ENCODE assay signal across 7 cellular contexts in the genomic region with DNA sequence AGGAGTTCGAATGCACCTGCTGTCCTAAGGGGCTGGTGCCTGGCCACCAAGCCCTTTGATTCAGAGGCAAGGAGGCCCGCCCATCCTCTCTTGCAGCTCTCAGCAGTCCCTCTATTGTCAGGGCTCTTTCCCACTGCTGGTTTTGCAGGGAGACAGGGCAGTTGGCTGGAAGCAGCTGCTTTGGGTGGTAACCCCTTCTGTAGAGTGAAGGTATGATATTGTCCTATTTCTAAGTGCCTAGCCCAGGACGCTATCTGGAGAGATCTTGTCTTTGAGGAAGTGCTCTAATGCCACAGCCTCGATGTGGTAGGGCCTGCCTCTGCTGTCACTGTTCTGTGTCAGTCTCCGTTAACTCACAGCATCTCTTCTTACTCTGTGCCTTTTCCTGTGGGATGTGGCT. TPM values are rescaled to one million over a fixed set of nuclear protein-coding genes. Genes with fewer than 3 reads are reported as not detected.
DNase-seq lines count a peak whose midpoint lies in the region; ATAC-seq and TF ChIP-seq lines count a peak whose summit lies in the region.

No MANE protein-coding gene starts in this region.

- H3K4me1 ChIP-seq in OCI-LY1 (ENCODE audit: insufficient read depth, low read length, severe bottlenecking) (peaks cover 93% of the 10 kb centered on the region), gastrocnemius medialis (peaks cover 87 to 94% of the 10 kb centered on the region in 2 donors), PC-9 (replicated peaks; ENCODE audit: insufficient read depth) (peaks cover 11% of the 10 kb centered on the region; the same call in 1 of the 2 replicates)

- H3K79me2 ChIP-seq in OCI-LY1 (ENCODE audit: insufficient read depth, low read length) (peaks cover 42% of the 10 kb centered on the region), PC-9 (ENCODE audit: low read depth) (peaks cover 50% of the 10 kb centered on the region)

- H3K27ac Mint-ChIP-seq in activated naive CD4-positive, alpha-beta T cell treated with anti-CD3 and anti-CD28 coated beads, Interleukin-2, amount 50 U/mL, for 72 hours, result peak overlapping the region; percentile 93 to 95

- no peaks in the 10 kb centered on the region for H4K20me1 ChIP-seq in OCI-LY1 (ENCODE audit: insufficient read depth, low read length)
- H4K20me1 ChIP-seq in PC-9 (ENCODE audit: insufficient read depth), result peaks cover 6% of the 10 kb centered on the region; the same call in 1 of the 2 replicates

- no peaks in the 10 kb centered on the region for H3K9me3 Mint-ChIP-seq in activated naive CD4-positive, alpha-beta T cell treated with anti-CD3 and anti-CD28 coated beads, Interleukin-2, amount 50 U/mL, for 72 hours

- peak overlapping the region; percentile 79 for H3K27ac ChIP-seq in OCI-LY1 (ENCODE audit: low read depth, low read length, poor library complexity, severe bottlenecking)
- H3K27ac ChIP-seq in gastrocnemius medialis, result peak overlapping the region in 3 of 4 donors; percentile 90 to 99 (median 97)
- no peak overlapping the region for H3K27ac ChIP-seq in PC-9

- in situ Hi-C loops in gastrocnemius medialis (cut with MboI; ENCODE audit: low sequenced_read_pairs in 4 of 4) (no loop called here), ACHN (cut with HindIII; ENCODE audit: low pct_ligation_motif_present, low pct_unique_long_range_greater_than_20kb, low sequenced_read_pairs) (no loop called here)

- H3K4me2 ChIP-seq in OCI-LY1 (ENCODE audit: low read length) (peak overlapping the region; percentile 21; the same call in 1 of the 2 replicates), PC-9 (no peak overlapping the region)

- peaks cover 31 to 72% of the 10 kb centered on the region in 2 donors for H3K36me3 Mint-ChIP-seq in activated naive CD4-positive, alpha-beta T cell treated with anti-CD3 and anti-CD28 coated beads, Interleukin-2, amount 50 U/mL, for 72 hours

- no peaks in the 10 kb centered on the region for H3K27me3 ChIP-seq in OCI-LY1 (ENCODE audit: insufficient read depth, low read length)
- H3K27me3 ChIP-seq in gastrocnemius medialis, result no peaks in the 10 kb centered on the region
- H3K27me3 ChIP-seq in PC-9 (ENCODE audit: insufficient read depth, low read depth), result no peaks in the 10 kb centered on the region

- TF ChIP-seq POLR2A in gastrocnemius medialis (IDR thresholded peaks at IDR 0.05), result no peak

- POLR2A ChIA-PET in PC-9 (lab: Charles Lee; ENCODE audit: unreplicated experiment), result no interaction called here

- peak; percentile 46 for ATAC-seq in GM21381 (IDR thresholded peaks at IDR 0.05; ENCODE audit: unreplicated experiment)
- peak in 1 of 2 donors; percentile 52 for ATAC-seq in activated naive CD4-positive, alpha-beta T cell treated with anti-CD3 and anti-CD28 coated beads, Interleukin-2, amount 50 U/mL, for 72 hours
- no peak for ATAC-seq in gastrocnemius medialis
- ATAC-seq in HG03378 (IDR thresholded peaks at IDR 0.05; ENCODE audit: unreplicated experiment), result no peak

- no peaks in the 10 kb centered on the region for H3F3A ChIP-seq in OCI-LY1 (ENCODE audit: insufficient read depth, low read length)
- H3F3A ChIP-seq in PC-9 (ENCODE audit: insufficient read depth, low read depth), result no peaks in the 10 kb centered on the region

- CTCF ChIA-PET in PC-9 (lab: Charles Lee), result no interaction called here

- H3K4me3 ChIP-seq in OCI-LY1 (ENCODE audit: low read depth, low read length, poor library complexity, severe bottlenecking), result no peak overlapping the region
- no peak overlapping the region for H3K4me3 ChIP-seq in gastrocnemius medialis
- no peak overlapping the region for H3K4me3 ChIP-seq in PC-9

- TF ChIP-seq CTCF in OCI-LY1 (IDR thresholded peaks at IDR 0.05; ENCODE audit: low read length) (no peak), gastrocnemius medialis (IDR thresholded peaks at IDR 0.05 in 4 of 5, conservative IDR thresholded peaks at IDR 0.05 in 1 of 5) (no peak), PC-9 (conservative IDR thresholded peaks at IDR 0.05) (no peak)

- DNase-seq in activated naive CD4-positive, alpha-beta T cell treated with anti-CD3 and anti-CD28 coated beads, Interleukin-2, amount 50 U/mL, for 72 hours (ENCODE audit: low spot score in 2 of 2), result peak in 1 of 2 donors; percentile 63
- DNase-seq in gastrocnemius medialis (no peak), PC-9 (no peak), ACHN (no peak)

- H2AFZ ChIP-seq in OCI-LY1 (ENCODE audit: low read length) (no peak overlapping the region), PC-9 (no peak overlapping the region)

- no TSS peak for BruUV-seq in PC-9 (replicated peaks; lab: Mats Ljungman, UMichigan)

- peaks cover 8% of the 10 kb centered on the region; the same call in 1 of the 2 replicates for H3K36me3 ChIP-seq in OCI-LY1 (ENCODE audit: insufficient read depth, low read length)
- no peaks in the 10 kb centered on the region for H3K36me3 ChIP-seq in gastrocnemius medialis
- H3K36me3 ChIP-seq in PC-9 (ENCODE audit: low read depth), result no peaks in the 10 kb centered on the region

- H3K9me2 ChIP-seq in OCI-LY1 (ENCODE audit: low read depth, low read length) (no peaks in the 10 kb centered on the region), PC-9 (ENCODE audit: insufficient read depth) (no peaks in the 10 kb centered on the region)

- no peaks in the 10 kb centered on the region for H3K9me3 ChIP-seq in OCI-LY1 (ENCODE audit: low read length)
- H3K9me3 ChIP-seq in gastrocnemius medialis, result no peaks in the 10 kb centered on the region
- no peaks in the 10 kb centered on the region for H3K9me3 ChIP-seq in PC-9 (ENCODE audit: insufficient read depth, low read depth)

- intact Hi-C loops in gastrocnemius medialis (cut with DNase I; ENCODE audit: low total_unique reads), result no loop called here
- intact Hi-C loops in PC-9 (cut with micrococcal nuclease; ENCODE audit: unreplicated experiment), result no loop called here

- H3K9ac ChIP-seq in OCI-LY1 (ENCODE audit: low read length), result no peak overlapping the region

RNA-seq across cellular contexts. Expression of gene PLCG1, which starts 5.6 kb away (rescaled TPM):
- 100 to 1,000 TPM; 153 to 348 TPM for total RNA-seq in activated naive CD4-positive, alpha-beta T cell treated with anti-CD3 and anti-CD28 coated beads, Interleukin-2, amount 50 U/mL, for 72 hours
- 10 to 100 TPM; 19.9 to 58.0 (median 35.0) TPM for total RNA-seq in gastrocnemius medialis
- total RNA-seq in PC-9 (2021), result 64.1 and 69.4 TPM in 2 replicates
